ENCODE assay signal across 9 cellular contexts in genomic region chr10:102408081-102408727, GRCh38. TPM values are rescaled to one million over a fixed set of nuclear protein-coding genes. Genes with fewer than 3 reads are reported as not detected.
DNase-seq lines count a peak whose midpoint lies in the region; ATAC-seq and TF ChIP-seq lines count a peak whose summit lies in the region.
"Had no signal": no experiment of that assay in that cellular context is flagged by ENCODE, and none has a peak within 500 bp of the region (broad histone marks: within the 10 kb centered on the region; RNA-seq: fewer than 3 reads in every experiment).

No MANE protein-coding gene starts in this region.

- H3K27ac ChIP-seq in vagina = peak overlapping the region; percentile 60

- peaks cover 24% of the 10 kb centered on the region for H3K27me3 Mint-ChIP-seq in stimulated activated naive CD8-positive, alpha-beta T cell treated with anti-CD3 and anti-CD28 coated beads, Interleukin-15, Interleukin-2, amounts not matched to agents 100 ng/mL and 50 ng/mL, for 24 hours

- no peaks in the 10 kb centered on the region for H3K36me3 Mint-ChIP-seq in stimulated activated naive CD8-positive, alpha-beta T cell treated with anti-CD3 and anti-CD28 coated beads, Interleukin-15, Interleukin-2, amounts not matched to agents 100 ng/mL and 50 ng/mL, for 24 hours (ENCODE audit: low read depth)

- no peaks in the 10 kb centered on the region for H3K36me3 ChIP-seq in vagina

- H3K4me1 ChIP-seq in vagina = peaks cover 27% of the 10 kb centered on the region

- H3K4me1 Mint-ChIP-seq in stimulated activated naive CD8-positive, alpha-beta T cell treated with anti-CD3 and anti-CD28 coated beads, Interleukin-15, Interleukin-2, amounts not matched to agents 100 ng/mL and 50 ng/mL, for 24 hours (ENCODE audit: low read depth) = peaks cover 33% of the 10 kb centered on the region

- H3K9me3 Mint-ChIP-seq in stimulated activated naive CD8-positive, alpha-beta T cell treated with anti-CD3 and anti-CD28 coated beads, Interleukin-15, Interleukin-2, amounts not matched to agents 100 ng/mL and 50 ng/mL, for 24 hours = no peaks in the 10 kb centered on the region

- no peak for TF ChIP-seq CTCF in astrocyte of the cerebellum (IDR thresholded peaks at IDR 0.05; ENCODE audit: low read depth, low read length, missing control alignments)
- no peak for TF ChIP-seq CTCF in vagina (IDR thresholded peaks at IDR 0.05)

- in situ Hi-C loops in astrocyte of the cerebellum (cut with HindIII; ENCODE audit: low sequenced_read_pairs) = no loop called here

- H3K4me3 ChIP-seq in astrocyte of the cerebellum (ENCODE audit: low read depth, low read length) = peak overlapping the region; percentile 25
- H3K4me3 ChIP-seq in vagina = peak overlapping the region; percentile 40 to 49

- H3K27ac Mint-ChIP-seq in stimulated activated naive CD8-positive, alpha-beta T cell treated with anti-CD3 and anti-CD28 coated beads, Interleukin-15, Interleukin-2, amounts not matched to agents 100 ng/mL and 50 ng/mL, for 24 hours = peak overlapping the region; percentile 43

- H3K4me3 Mint-ChIP-seq in stimulated activated naive CD8-positive, alpha-beta T cell treated with anti-CD3 and anti-CD28 coated beads, Interleukin-15, Interleukin-2, amounts not matched to agents 100 ng/mL and 50 ng/mL, for 24 hours = peak overlapping the region; percentile 63

- no peak for ATAC-seq in stimulated activated naive CD8-positive, alpha-beta T cell treated with anti-CD3 and anti-CD28 coated beads, Interleukin-15, Interleukin-2, amounts not matched to agents 100 U/mL and 50 U/mL, for 24 hours
- no peak for ATAC-seq in GM18861 (IDR thresholded peaks at IDR 0.05; ENCODE audit: unreplicated experiment)
- no peak for ATAC-seq in GM21526 (IDR thresholded peaks at IDR 0.05; ENCODE audit: low FRiP score, unreplicated experiment)

- TF ChIP-seq POLR2A in vagina (IDR thresholded peaks at IDR 0.05) = no peak

- no peak for DNase-seq in stimulated activated naive CD8-positive, alpha-beta T cell treated with anti-CD3 and anti-CD28 coated beads, Interleukin-15, Interleukin-2, amounts not matched to agents 100 U/mL and 50 U/mL, for 24 hours
- no peak for DNase-seq in astrocyte of the cerebellum (ENCODE audit: low read depth)
- DNase-seq in mucosa of gallbladder (ENCODE audit: low spot score) = peak; percentile 65
- DNase-seq in vagina (ENCODE audit: extremely low spot score in 2 of 2) = no peak
- no peak for DNase-seq in globus pallidus (ENCODE audit: low spot score)
- DNase-seq: dermis blood vessel endothelial cell had no signal

- intact Hi-C loops in vagina (cut with DNase I) = no loop called here

- H3K9me3 ChIP-seq in vagina = no peaks in the 10 kb centered on the region

- H3K27me3 ChIP-seq in vagina = peaks cover 6% of the 10 kb centered on the region

RNA-seq across cellular contexts. Expression of gene PSD, which starts 10.4 kb away (rescaled TPM):
- total RNA-seq in mucosa of gallbladder (106 TPM), vagina (6.4 TPM)

RNA-seq across cellular contexts. Expression of gene FBXL15, which starts 12.4 kb away (rescaled TPM):
- total RNA-seq in mucosa of gallbladder (29.3 TPM), vagina (27.7 TPM)

RNA-seq across cellular contexts. Expression of gene NFKB2, which starts 12.7 kb away (rescaled TPM):
- total RNA-seq in mucosa of gallbladder (42.2 TPM), vagina (26.8 TPM)

RNA-seq across cellular contexts. Expression of gene CUEDC2, which starts 24.2 kb away (rescaled TPM):
- total RNA-seq in mucosa of gallbladder (63.2 TPM), vagina (52.1 TPM)

RNA-seq across cellular contexts. Expression of gene C10orf95, which starts 43.1 kb away (rescaled TPM):
- total RNA-seq in mucosa of gallbladder (0.46 TPM), vagina (not detected)
- total RNA-seq: dermis blood vessel endothelial cell had no signal

Comparison
In these comparisons a context has a peak if more than half of its experiments do, and no peak if none do; other contexts are left out.
1. RNA of gene PSD, which starts 10.4 kb away (total RNA-seq): 106 TPM in mucosa of gallbladder (single experiment); 6.4 TPM in vagina (single experiment); every median in the first group is over 10 times any median in the second.